In the genomic region with DNA sequence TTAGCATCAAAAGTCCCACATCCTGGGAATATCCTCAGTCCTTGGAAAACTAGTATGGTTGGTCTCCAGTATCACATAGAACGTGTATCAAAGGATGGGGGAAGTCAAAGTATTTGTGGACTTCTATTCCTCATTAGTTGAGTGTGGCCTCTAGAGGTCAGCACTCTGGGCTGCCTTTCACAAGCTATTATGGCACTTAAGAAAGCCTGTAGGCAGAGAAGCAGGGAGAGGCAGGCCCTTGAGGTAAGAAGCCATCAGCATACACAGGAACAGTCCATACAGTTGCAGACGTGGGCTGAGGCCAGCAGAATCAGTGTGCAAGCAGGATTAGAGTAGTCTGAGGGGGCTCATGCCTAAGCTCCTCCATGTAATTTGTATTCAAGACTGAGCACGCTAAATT, we compare ENCODE assay signal across 1 cellular context.
TF ChIP-seq lines count a peak whose summit lies in the region.

No MANE protein-coding gene starts in this region.

TF ChIP-seq in liver, 16 proteins besides CTCF, POLR2A, EP300 and RAD21 (continued from another document):
- TF ChIP-seq, protein P1, sequence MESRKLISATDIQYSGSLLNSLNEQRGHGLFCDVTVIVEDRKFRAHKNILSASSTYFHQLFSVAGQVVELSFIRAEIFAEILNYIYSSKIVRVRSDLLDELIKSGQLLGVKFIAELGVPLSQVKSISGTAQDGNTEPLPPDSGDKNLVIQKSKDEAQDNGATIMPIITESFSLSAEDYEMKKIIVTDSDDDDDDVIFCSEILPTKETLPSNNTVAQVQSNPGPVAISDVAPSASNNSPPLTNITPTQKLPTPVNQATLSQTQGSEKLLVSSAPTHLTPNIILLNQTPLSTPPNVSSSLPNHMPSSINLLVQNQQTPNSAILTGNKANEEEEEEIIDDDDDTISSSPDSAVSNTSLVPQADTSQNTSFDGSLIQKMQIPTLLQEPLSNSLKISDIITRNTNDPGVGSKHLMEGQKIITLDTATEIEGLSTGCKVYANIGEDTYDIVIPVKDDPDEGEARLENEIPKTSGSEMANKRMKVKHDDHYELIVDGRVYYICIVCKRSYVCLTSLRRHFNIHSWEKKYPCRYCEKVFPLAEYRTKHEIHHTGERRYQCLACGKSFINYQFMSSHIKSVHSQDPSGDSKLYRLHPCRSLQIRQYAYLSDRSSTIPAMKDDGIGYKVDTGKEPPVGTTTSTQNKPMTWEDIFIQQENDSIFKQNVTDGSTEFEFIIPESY (IDR thresholded peaks at IDR 0.05), result no peak
- TF ChIP-seq FOXA1 (IDR thresholded peaks at IDR 0.05) (no peak), GABPA (IDR thresholded peaks at IDR 0.05 in 1 of 2, conservative IDR thresholded peaks at IDR 0.05 in 1 of 2) (no peak), EGR1 (IDR thresholded peaks at IDR 0.05; ENCODE audit: low read depth in 2 of 2) (no peak), JUND (IDR thresholded peaks at IDR 0.05) (no peak), YY1 (IDR thresholded peaks at IDR 0.05) (no peak), NR2F2 (IDR thresholded peaks at IDR 0.05) (no peak), SP1 (IDR thresholded peaks at IDR 0.05) (no peak), FOXA2 (IDR thresholded peaks at IDR 0.05) (no peak)
- TF ChIP-seq, protein P2, sequence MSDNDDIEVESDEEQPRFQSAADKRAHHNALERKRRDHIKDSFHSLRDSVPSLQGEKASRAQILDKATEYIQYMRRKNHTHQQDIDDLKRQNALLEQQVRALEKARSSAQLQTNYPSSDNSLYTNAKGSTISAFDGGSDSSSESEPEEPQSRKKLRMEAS (IDR thresholded peaks at IDR 0.05), result no peak
